ENCODE assay signal across 8 cellular contexts in the genomic region with DNA sequence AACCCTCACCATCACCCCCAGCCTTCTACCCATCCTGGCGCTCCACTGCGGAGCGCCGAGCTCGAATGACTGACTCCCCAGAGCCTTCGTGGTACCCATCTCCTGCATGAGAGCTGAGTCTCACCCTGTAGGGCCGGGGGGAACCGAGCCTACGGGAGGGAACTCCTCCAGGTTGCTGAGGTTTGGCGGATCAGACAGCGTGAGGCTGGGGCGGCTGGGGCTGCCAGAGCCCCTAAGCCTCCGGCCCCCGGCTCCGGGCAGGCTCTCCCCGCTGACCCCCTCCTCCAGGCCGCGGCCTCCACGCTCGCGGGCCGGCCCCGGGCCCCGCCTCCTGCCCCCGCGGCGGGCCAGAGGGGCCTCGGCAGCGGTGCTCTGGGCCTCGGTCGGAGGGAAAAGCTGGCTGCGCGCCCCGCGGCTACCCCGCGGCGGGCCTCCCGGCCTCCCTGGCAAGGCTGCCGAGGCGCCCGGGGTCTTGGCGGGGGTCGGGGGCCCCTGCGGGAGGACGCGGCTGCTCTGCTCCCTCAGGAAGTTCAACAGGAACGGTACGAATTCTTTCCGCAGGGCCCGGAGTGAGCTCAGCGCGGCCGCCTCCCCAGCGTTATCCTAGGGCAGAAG. TPM values are rescaled to one million over a fixed set of nuclear protein-coding genes. Genes with fewer than 3 reads are reported as not detected.
DNase-seq lines count a peak whose midpoint lies in the region; ATAC-seq, FAIRE-seq and TF ChIP-seq lines count a peak whose summit lies in the region.

No MANE protein-coding gene starts in this region.

- H3K36me3 ChIP-seq in NT2/D1 (ENCODE audit: insufficient read depth, insufficient read length, low read length): peaks cover 44% of the 10 kb centered on the region
- H3K36me3 ChIP-seq in brain microvascular endothelial cell (replicated peaks): peaks cover 17% of the 10 kb centered on the region
- H3K36me3 ChIP-seq in stomach: peaks cover 8 to 42% (median 34%) of the 10 kb centered on the region in 4 donors

- H3K4me3 ChIP-seq in GM12865 (ENCODE audit: low read depth, low read length) (peak overlapping the region; percentile 83), NT2/D1 (ENCODE audit: insufficient read length, low read depth) (peak overlapping the region; percentile 81), brain microvascular endothelial cell (ENCODE audit: low read depth, low read length) (peak overlapping the region; percentile 87), stomach (peak overlapping the region; percentile 82 to 90 (median 88))

- H3K9me3 ChIP-seq in NT2/D1 (ENCODE audit: insufficient read depth, low read length) (no peaks in the 10 kb centered on the region), stomach (no peaks in the 10 kb centered on the region)

- in situ Hi-C loops in brain microvascular endothelial cell (cut with HindIII; ENCODE audit: low pct_ligation_motif_present, low sequenced_read_pairs): no loop called here

- peak; percentile 21 for DNase-seq in GM12865 (ENCODE audit: low read depth)
- DNase-seq in H54 (ENCODE audit: insufficient read length, low spot score): peak; percentile 38
- no peak for DNase-seq in NT2/D1 (ENCODE audit: low read depth, low spot score)
- DNase-seq in brain microvascular endothelial cell: no peak
- peak in 1 of 2 donors; percentile 23 for DNase-seq in left colon
- no peak for DNase-seq in stomach
- DNase-seq in SW 1271 (lab: John Stamatoyannopoulos, UW): no peak

- H3K4me1 ChIP-seq in NT2/D1 (ENCODE audit: insufficient read depth, insufficient read length): no peaks in the 10 kb centered on the region
- peaks cover 12 to 33% (median 24%) of the 10 kb centered on the region in 4 donors for H3K4me1 ChIP-seq in stomach

- FAIRE-seq in H54 (lab: Jason Lieb, UNC): no peak

- H3K27me3 ChIP-seq in NT2/D1 (ENCODE audit: insufficient read depth, insufficient read length): no peaks in the 10 kb centered on the region
- no peaks in the 10 kb centered on the region for H3K27me3 ChIP-seq in brain microvascular endothelial cell (replicated peaks)
- H3K27me3 ChIP-seq in stomach: no peaks in the 10 kb centered on the region

- 0 to 2% (median 2%) methylated on average over 8 to 55 of the region's 55 CpGs for WGBS in stomach, 5 donors

- peak overlapping the region; percentile 94 for H3K9ac ChIP-seq in NT2/D1 (ENCODE audit: insufficient read length, low read depth)

- no peak for TF ChIP-seq EP300 in stomach (IDR thresholded peaks at IDR 0.05)

- TF ChIP-seq CTCF in GM12865 (IDR thresholded peaks at IDR 0.05; ENCODE audit: insufficient read depth, low read depth, low read length, missing control alignments): no peak
- no peak for TF ChIP-seq CTCF in brain microvascular endothelial cell (IDR thresholded peaks at IDR 0.05; ENCODE audit: low read depth, low read length, missing control alignments)
- TF ChIP-seq CTCF in stomach (IDR thresholded peaks at IDR 0.05): no peak

- intact Hi-C loops in left colon (cut with DNase I, micrococcal nuclease) (no loop called here), stomach (cut with DNase I; ENCODE audit: low total_unique reads) (loop anchor here (10.0 kb wide), 1 partner anchor 189 kb away; a partner anchor contains a TSS)

- peak; percentile 33 for ATAC-seq in left colon
- no peak for ATAC-seq in HG03521 (IDR thresholded peaks at IDR 0.05; ENCODE audit: unreplicated experiment)

- H3K27ac ChIP-seq in brain microvascular endothelial cell (no peak overlapping the region), stomach (peak overlapping the region; percentile 84 to 97 (median 91))

- TF ChIP-seq POLR2A in H54 (IDR thresholded peaks at IDR 0.05; ENCODE audit: low read depth, low read length) (no peak), stomach (IDR thresholded peaks at IDR 0.05) (no peak)

RNA-seq across cellular contexts. Expression of a gene that starts 0.6 kb away (rescaled TPM):
- total RNA-seq in left colon: 10 to 100 TPM; 13.8 TPM
- 10 to 100 TPM in 4 of 5 donors, 1 to 10 TPM in 1; 5.8 to 27.2 (median 12.8) TPM for total RNA-seq in stomach
- 1 to 10 TPM; 4.7 to 9.8 (median 5.9) TPM for polyA plus RNA-seq in stomach

Comparison
In these comparisons a context has a peak if more than half of its experiments do, and no peak if none do; other contexts are left out.
1. DNase-seq: peak in GM12865 (single experiment) and H54 (single experiment); none in NT2/D1 (single experiment), brain microvascular endothelial cell (single experiment), stomach (single experiment) and SW 1271 (0 of 2).
2. Peak in every context shown above with its lines, with median percentiles within 50 percentile points of each other: H3K4me3 ChIP-seq.